In genomic region chr16:75293746-75294145, GRCh38 we compare ENCODE assay signal across 14 cellular contexts. TPM values are rescaled to one million over a fixed set of nuclear protein-coding genes. Genes with fewer than 3 reads are reported as not detected.
DNase-seq lines count a peak whose midpoint lies in the region; ATAC-seq and TF ChIP-seq lines count a peak whose summit lies in the region.
"Had no signal": no experiment of that assay in that cellular context is flagged by ENCODE, and none has a peak within 500 bp of the region (broad histone marks: within the 10 kb centered on the region; RNA-seq: fewer than 3 reads in every experiment).

No MANE protein-coding gene starts in this region.

- H3K36me3 Mint-ChIP-seq in nephron progenitor cell (ENCODE audit: low read depth): peaks cover 52% of the 10 kb centered on the region
- H3K36me3 Mint-ChIP-seq in activated CD8-positive, alpha-beta T cell treated with anti-CD3 and anti-CD28 coated beads for 36 hours (ENCODE audit: low read depth): peaks cover 48% of the 10 kb centered on the region

- POLR2A ChIA-PET in AG04449 (lab: Yijun Ruan, JAX): interaction anchor here (0.8 kb wide), 1 partner anchor 11 kb away, joined by 4 read pairs; no protein-coding TSS in a partner anchor
- POLR2A ChIA-PET in activated CD8-positive, alpha-beta T cell treated with anti-CD3 and anti-CD28 coated beads for 36 hours (lab: Charles Lee): no interaction called here

- H3K4me3 ChIP-seq in AG04449 (ENCODE audit: low read depth, low read length): peak overlapping the region; percentile 19

- peaks cover 3% of the 10 kb centered on the region for H3K27me3 Mint-ChIP-seq in nephron progenitor cell (ENCODE audit: low read depth, poor library complexity)
- peaks cover 5% of the 10 kb centered on the region for H3K27me3 Mint-ChIP-seq in activated CD8-positive, alpha-beta T cell treated with anti-CD3 and anti-CD28 coated beads for 36 hours

- CTCF ChIA-PET in AG04449 (lab: Yijun Ruan, JAX): interaction anchor here (0.9 to 2.6 kb wide), 7 partner anchors 10 to 94 kb away, joined by 3 to 8 read pairs (median 7); no protein-coding TSS in a partner anchor
- CTCF ChIA-PET in activated CD8-positive, alpha-beta T cell treated with anti-CD3 and anti-CD28 coated beads for 36 hours (lab: Charles Lee): interaction anchor here (0.8 to 1.9 kb wide), 2 partner anchors 9 to 92 kb away, joined by 3 to 4 read pairs; no protein-coding TSS in a partner anchor

- intact Hi-C loops in activated CD8-positive, alpha-beta T cell treated with anti-CD3 and anti-CD28 coated beads for 36 hours (cut with micrococcal nuclease): no loop called here

- DNase-seq in AG04449 (ENCODE audit: low read depth, low spot score) (no peak), amniotic epithelial cell (ENCODE audit: low read depth) (peak; percentile 69), fibroblast of peridontal ligament (ENCODE audit: extremely low read depth) (peak; percentile 79), nephron progenitor cell (no peak), NCI-H774 (lab: John Stamatoyannopoulos, UW) (no peak)
- DNase-seq in activated CD8-positive, alpha-beta T cell treated with anti-CD3 and anti-CD28 coated beads for 36 hours: no peak
- no peak for DNase-seq in activated naive CD4-positive, alpha-beta T cell treated with Interleukin-2 at 50 U/mL for 16 hours
- DNase-seq: 8988T, Caco-2, KBM-7, NCI-H1092, NCI-H446, PC-3 had no signal

- ATAC-seq in HG02678 (IDR thresholded peaks at IDR 0.05; ENCODE audit: unreplicated experiment): no peak
- ATAC-seq in activated CD8-positive, alpha-beta T cell treated with anti-CD3 and anti-CD28 coated beads for 36 hours: no peak
- ATAC-seq: PC-3 had no signal

- H3K9me3 Mint-ChIP-seq in nephron progenitor cell: no peaks in the 10 kb centered on the region
- H3K9me3 Mint-ChIP-seq in activated CD8-positive, alpha-beta T cell treated with anti-CD3 and anti-CD28 coated beads for 36 hours: no peaks in the 10 kb centered on the region

- TF ChIP-seq CTCF in AG04449 (IDR thresholded peaks at IDR 0.05; ENCODE audit: insufficient read depth, low read length, missing control alignments) (no peak), nephron progenitor cell (IDR thresholded peaks at IDR 0.05) (no peak)
- no peak for TF ChIP-seq CTCF in activated CD8-positive, alpha-beta T cell treated with anti-CD3 and anti-CD28 coated beads for 36 hours (IDR thresholded peaks at IDR 0.05)

- H3K27ac Mint-ChIP-seq in nephron progenitor cell: peak overlapping the region; percentile 27
- H3K27ac Mint-ChIP-seq in activated CD8-positive, alpha-beta T cell treated with anti-CD3 and anti-CD28 coated beads for 36 hours: no peak overlapping the region

- H3K4me3 Mint-ChIP-seq in nephron progenitor cell: no peak overlapping the region
- H3K4me3 Mint-ChIP-seq in activated CD8-positive, alpha-beta T cell treated with anti-CD3 and anti-CD28 coated beads for 36 hours: no peak overlapping the region

- peaks cover 18% of the 10 kb centered on the region for H3K4me1 Mint-ChIP-seq in nephron progenitor cell
- H3K4me1 Mint-ChIP-seq in activated CD8-positive, alpha-beta T cell treated with anti-CD3 and anti-CD28 coated beads for 36 hours (ENCODE audit: low read depth): peaks cover 6% of the 10 kb centered on the region

RNA-seq across cellular contexts. Expression of gene BCAR1, which starts 42.3 kb away (rescaled TPM):
- total RNA-seq in activated CD8-positive, alpha-beta T cell treated with anti-CD3 and anti-CD28 coated beads for 36 hours: under 1 TPM; 0.34 to 0.87 TPM

Comparison
In these comparisons a context has a peak if more than half of its experiments do, and no peak if none do; other contexts are left out.
1. DNase-seq: peak in amniotic epithelial cell (single experiment) and fibroblast of peridontal ligament (single experiment); none in AG04449 (single experiment), nephron progenitor cell (single experiment), NCI-H774 (single experiment), activated CD8-positive, alpha-beta T cell treated with anti-CD3 and anti-CD28 coated beads for 36 hours (single experiment) and activated naive CD4-positive, alpha-beta T cell treated with Interleukin-2 at 50 U/mL for 16 hours (single experiment).